ENCODE assay signal across 8 cellular contexts in the genomic region with DNA sequence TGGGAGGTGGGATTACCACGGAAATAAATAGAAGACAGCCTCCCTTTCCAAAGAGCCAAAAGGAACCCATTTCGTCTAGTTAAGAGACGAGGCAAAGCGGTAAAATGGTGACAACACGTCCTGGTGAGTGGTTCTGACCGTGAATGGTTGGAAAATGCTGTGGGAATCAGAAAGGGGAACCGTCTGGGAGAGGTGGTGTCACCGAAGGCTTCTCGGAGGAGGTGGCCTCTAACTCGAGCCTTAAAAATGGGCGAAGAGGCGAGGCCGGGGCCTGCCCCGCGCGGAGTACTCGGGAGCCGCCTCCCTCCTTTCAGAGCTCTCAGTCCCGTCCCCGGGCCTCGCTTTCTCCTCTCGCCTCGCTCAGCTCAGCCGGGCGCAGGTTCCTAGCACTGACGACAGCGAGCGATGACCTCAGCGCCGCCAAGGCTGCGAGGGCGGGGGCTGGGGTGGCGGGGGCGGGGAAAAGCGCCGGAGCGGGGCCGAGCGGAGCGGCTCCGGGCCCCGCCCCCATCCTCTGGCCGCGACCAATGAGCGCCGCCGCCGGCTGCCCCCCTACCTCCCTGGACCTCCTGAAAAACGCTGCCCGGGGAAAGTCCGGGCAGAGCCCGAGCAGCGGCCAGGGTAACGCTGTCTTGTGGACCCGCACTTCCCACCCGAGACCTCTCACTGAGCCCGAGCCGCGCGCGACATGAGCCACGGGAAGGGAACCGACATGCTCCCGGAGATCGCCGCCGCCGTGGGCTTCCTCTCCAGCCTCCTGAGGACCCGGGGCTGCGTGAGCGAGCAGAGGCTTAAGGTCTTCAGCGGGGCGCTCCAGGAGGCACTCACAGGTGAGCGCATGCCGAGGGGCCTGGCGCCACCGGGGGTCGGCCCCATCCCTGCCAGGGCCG. TPM values are rescaled to one million over a fixed set of nuclear protein-coding genes. Genes with fewer than 3 reads are reported as not detected.
DNase-seq lines count a peak whose midpoint lies in the region; ATAC-seq and TF ChIP-seq lines count a peak whose summit lies in the region.

A gene with protein sequence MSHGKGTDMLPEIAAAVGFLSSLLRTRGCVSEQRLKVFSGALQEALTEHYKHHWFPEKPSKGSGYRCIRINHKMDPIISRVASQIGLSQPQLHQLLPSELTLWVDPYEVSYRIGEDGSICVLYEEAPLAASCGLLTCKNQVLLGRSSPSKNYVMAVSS (plus strand): TSS at position 601 of the 890 bp plus-strand sequence. CDS start 88 bp downstream, at position 689.

- H3K36me3 ChIP-seq in heart right ventricle (peaks cover 0 to 34% (median 27%) of the 10 kb centered on the region in 9 donors), upper lobe of left lung (peaks cover 12 to 34% (median 19%) of the 10 kb centered on the region in 4 donors)

- intact Hi-C loops in heart right ventricle (cut with DNase I) (loop anchor here in 4 of 10 donors (1.0 to 5.0 kb wide), 3 partner anchors 27 to 33 kb away; no protein-coding TSS in a partner anchor), posterior vena cava (cut with DNase I) (loop anchor here in 1 of 2 donors (5.0 kb wide), 1 partner anchor 33 kb away; no protein-coding TSS in a partner anchor)

- H3K4me3 ChIP-seq in heart right ventricle (peak within 1 kb of the TSS; percentile 73 to 100 (median 96)), upper lobe of left lung (peak within 1 kb of the TSS; percentile 61 to 91 (median 80))

- no peaks in the 10 kb centered on the region for H3K27me3 Mint-ChIP-seq in T-helper 1 cell treated with Interleukin-12 subunit alpha and Interleukin-12 subunit beta and Interleukin-4 antibody, amounts not matched to agents 30 μg/mL and 1 μg/mL, for 36 hours (ENCODE audit: low read depth)

- H3K27ac ChIP-seq in heart right ventricle: peak within 1 kb of the TSS; percentile 91 to 100 (median 99)
- H3K27ac ChIP-seq in upper lobe of left lung: peak within 1 kb of the TSS; percentile 92 to 100 (median 99)

- ATAC-seq in HG02870 (IDR thresholded peaks at IDR 0.05; ENCODE audit: unreplicated experiment) (peak; percentile 56), heart right ventricle (peak; percentile 88 to 95 (median 94)), upper lobe of left lung (ENCODE audit: low FRiP score in 2 of 2) (peak; percentile 95 to 96)

- H3K27me3 ChIP-seq in heart right ventricle (no peaks in the 10 kb centered on the region), upper lobe of left lung (no peaks in the 10 kb centered on the region)

- WGBS in heart right ventricle, 2 donors: 3% methylated on average over 78 to 79 of the region's 79 CpGs
- 3 to 9% methylated on average over 16 to 45 of the region's 79 CpGs for WGBS in upper lobe of left lung, 2 donors

- H3K9me3 ChIP-seq in heart right ventricle (no peaks in the 10 kb centered on the region), upper lobe of left lung (no peaks in the 10 kb centered on the region)

- no peaks in the 10 kb centered on the region for H3K9me3 Mint-ChIP-seq in T-helper 1 cell treated with Interleukin-12 subunit alpha and Interleukin-12 subunit beta and Interleukin-4 antibody, amounts not matched to agents 30 μg/mL and 1 μg/mL, for 36 hours

- peaks cover 62% of the 10 kb centered on the region for H3K4me1 Mint-ChIP-seq in T-helper 1 cell treated with Interleukin-12 subunit alpha and Interleukin-12 subunit beta and Interleukin-4 antibody, amounts not matched to agents 30 μg/mL and 1 μg/mL, for 36 hours (ENCODE audit: low read depth)

- H3K4me1 ChIP-seq in heart right ventricle (peaks cover 9 to 57% (median 43%) of the 10 kb centered on the region in 9 donors), upper lobe of left lung (peaks cover 37 to 42% (median 39%) of the 10 kb centered on the region in 4 donors)

- peak within 1 kb of the TSS; percentile 95 for H3K27ac Mint-ChIP-seq in T-helper 1 cell treated with Interleukin-12 subunit alpha and Interleukin-12 subunit beta and Interleukin-4 antibody, amounts not matched to agents 30 μg/mL and 1 μg/mL, for 36 hours

- peak within 1 kb of the TSS; percentile 97 for H3K4me3 Mint-ChIP-seq in T-helper 1 cell treated with Interleukin-12 subunit alpha and Interleukin-12 subunit beta and Interleukin-4 antibody, amounts not matched to agents 30 μg/mL and 1 μg/mL, for 36 hours

- H3K36me3 Mint-ChIP-seq in T-helper 1 cell treated with Interleukin-12 subunit alpha and Interleukin-12 subunit beta and Interleukin-4 antibody, amounts not matched to agents 30 μg/mL and 1 μg/mL, for 36 hours (ENCODE audit: low read depth): peaks cover 46% of the 10 kb centered on the region

- peak; percentile 100 for TF ChIP-seq POLR2A in GM15510 (IDR thresholded peaks at IDR 0.05; ENCODE audit: borderline replicate concordance, extremely low read depth, insufficient read length)
- TF ChIP-seq POLR2A in upper lobe of left lung (IDR thresholded peaks at IDR 0.05): peak; percentile 94 to 100 (median 98)

- TF ChIP-seq CTCF in heart right ventricle (IDR thresholded peaks at IDR 0.05): no peak
- TF ChIP-seq CTCF in upper lobe of left lung (IDR thresholded peaks at IDR 0.05): peak in 4 of 6 experiments; percentile 10 to 37 (median 20)

- DNase-seq in NCI-H146 treated with DMSO at 0.1 percent for 48 hours (lab: John Stamatoyannopoulos, UW; ENCODE audit: unreplicated experiment): peak; percentile 56
- DNase-seq in amniotic epithelial cell (ENCODE audit: low read depth): peak; percentile 79
- DNase-seq in heart right ventricle: peak; percentile 94
- peak; percentile 98 for DNase-seq in posterior vena cava (ENCODE audit: low spot score)
- peak; percentile 96 to 98 for DNase-seq in upper lobe of left lung

- TF ChIP-seq EP300 in upper lobe of left lung (IDR thresholded peaks at IDR 0.05): peak in 1 of 4 donors; percentile 47

RNA-seq across cellular contexts. Expression of the gene that starts here (rescaled TPM):
- 100 to 1,000 TPM in 3 of 10 donors, 10 to 100 TPM in 7; 26.4 to 349 (median 58.9) TPM for total RNA-seq in heart right ventricle
- polyA plus RNA-seq in heart right ventricle: 10 to 100 TPM; 28.3 to 49.6 TPM
- 100 to 1,000 TPM in 1 of 2 donors, 10 to 100 TPM in 1; 64.7 to 153 TPM for total RNA-seq in posterior vena cava
- 100 to 1,000 TPM in 3 of 6 donors, 10 to 100 TPM in 3; 59.1 to 178 (median 104) TPM for total RNA-seq in upper lobe of left lung

Comparison
In these comparisons a context has a peak if more than half of its experiments do, and no peak if none do; other contexts are left out.
1. Peak in every context shown above with its lines: DNase-seq, ATAC-seq, H3K4me3 ChIP-seq and H3K27ac ChIP-seq.
2. CTCF ChIP-seq: peak in upper lobe of left lung (4 of 6); none in heart right ventricle (0 of 9).